In genomic region chr3:181317521-181317920, GRCh38 we compare ENCODE assay signal across 19 cellular contexts.
DNase-seq lines count a peak whose midpoint lies in the region; ATAC-seq and TF ChIP-seq lines count a peak whose summit lies in the region.
"Had no signal": no experiment of that assay in that cellular context is flagged by ENCODE, and none has a peak within 500 bp of the region (broad histone marks: within the 10 kb centered on the region; RNA-seq: fewer than 3 reads in every experiment).

No MANE protein-coding gene starts in this region.

- TF ChIP-seq EP300 in esophagus muscularis mucosa (IDR thresholded peaks at IDR 0.05), result no peak

- WGBS in esophagus muscularis mucosa, result 13% methylated on average over 3 of the region's 3 CpGs

- H3K4me3 ChIP-seq in WERI-Rb-1 (ENCODE audit: low read depth, low read length), result no peak overlapping the region
- H3K4me3 ChIP-seq in esophagus muscularis mucosa, result no peak overlapping the region
- H3K4me3 ChIP-seq: GM23248, Peyer's patch had no signal

- ATAC-seq in GM19328 (IDR thresholded peaks at IDR 0.05; ENCODE audit: unreplicated experiment), result no peak
- ATAC-seq: HCT116, T-helper 17 cell had no signal

- no peaks in the 10 kb centered on the region for H3K4me1 ChIP-seq in esophagus muscularis mucosa
- H3K4me1 ChIP-seq: Peyer's patch had no signal

- H3K27ac ChIP-seq in WERI-Rb-1 (peak overlapping the region; percentile 32), esophagus muscularis mucosa (replicated peaks in 1 of 4) (no peak overlapping the region)
- H3K27ac ChIP-seq: GM23248, Peyer's patch had no signal

- intact Hi-C loops in esophagus muscularis mucosa (cut with DNase I), result no loop called here

- no peaks in the 10 kb centered on the region for H3K27me3 ChIP-seq in WERI-Rb-1 (ENCODE audit: insufficient read depth, low read depth, severe bottlenecking)
- no peaks in the 10 kb centered on the region for H3K27me3 ChIP-seq in esophagus muscularis mucosa
- H3K27me3 ChIP-seq: Peyer's patch had no signal

- TF ChIP-seq CTCF in WERI-Rb-1 (IDR thresholded peaks at IDR 0.05; ENCODE audit: low read depth, low read length) (no peak), esophagus muscularis mucosa (IDR thresholded peaks at IDR 0.05) (no peak)

- H3K36me3 ChIP-seq in WERI-Rb-1 (no peaks in the 10 kb centered on the region), esophagus muscularis mucosa (no peaks in the 10 kb centered on the region)
- H3K36me3 ChIP-seq: Peyer's patch had no signal

- H3K9me3 ChIP-seq in WERI-Rb-1 (ENCODE audit: severe bottlenecking), result no peaks in the 10 kb centered on the region
- peaks cover 0 to 10% (median 2%) of the 10 kb centered on the region in 4 donors for H3K9me3 ChIP-seq in esophagus muscularis mucosa
- H3K9me3 ChIP-seq: Peyer's patch had no signal

- no peak for TF ChIP-seq POLR2A in esophagus muscularis mucosa (IDR thresholded peaks at IDR 0.05; ENCODE audit: low read depth)

- DNase-seq in NCI-H2081 (lab: John Stamatoyannopoulos, UW) (peak; percentile 80 to 81), NCI-H2081 treated with DMSO at 0.1 percent for 48 hours (lab: John Stamatoyannopoulos, UW) (no peak), COR-L47 (lab: John Stamatoyannopoulos, UW) (peak; percentile 52), NCI-H345 treated with DMSO at 0.1 percent for 48 hours (lab: John Stamatoyannopoulos, UW; ENCODE audit: unreplicated experiment) (peak; percentile 26), WERI-Rb-1 (peak; percentile 84), HuH-7.5 (ENCODE audit: low spot score) (no peak), esophagus muscularis mucosa (ENCODE audit: extremely low spot score) (no peak)
- DNase-seq: 8988T; CD4-positive, alpha-beta memory T cell; GF-D8; GM23248; MV-4-11; NCI-H1436 treated with DMSO at 0.1 percent for 48 hours; NCI-H2171; NCI-H526 treated with DMSO at 0.1 percent for 48 hours; Peyer's patch; T-helper 17 cell had no signal

Comparison
In these comparisons a context has a peak if more than half of its experiments do, and no peak if none do; other contexts are left out.
1. DNase-seq: peak in NCI-H2081 (2 of 2), COR-L47 (single experiment), NCI-H345 treated with DMSO at 0.1 percent for 48 hours (single experiment) and WERI-Rb-1 (single experiment); none in NCI-H2081 treated with DMSO at 0.1 percent for 48 hours (single experiment), HuH-7.5 (single experiment) and esophagus muscularis mucosa (single experiment).